Comparison of ENCODE assay signal across 8 cellular contexts in the genomic region with DNA sequence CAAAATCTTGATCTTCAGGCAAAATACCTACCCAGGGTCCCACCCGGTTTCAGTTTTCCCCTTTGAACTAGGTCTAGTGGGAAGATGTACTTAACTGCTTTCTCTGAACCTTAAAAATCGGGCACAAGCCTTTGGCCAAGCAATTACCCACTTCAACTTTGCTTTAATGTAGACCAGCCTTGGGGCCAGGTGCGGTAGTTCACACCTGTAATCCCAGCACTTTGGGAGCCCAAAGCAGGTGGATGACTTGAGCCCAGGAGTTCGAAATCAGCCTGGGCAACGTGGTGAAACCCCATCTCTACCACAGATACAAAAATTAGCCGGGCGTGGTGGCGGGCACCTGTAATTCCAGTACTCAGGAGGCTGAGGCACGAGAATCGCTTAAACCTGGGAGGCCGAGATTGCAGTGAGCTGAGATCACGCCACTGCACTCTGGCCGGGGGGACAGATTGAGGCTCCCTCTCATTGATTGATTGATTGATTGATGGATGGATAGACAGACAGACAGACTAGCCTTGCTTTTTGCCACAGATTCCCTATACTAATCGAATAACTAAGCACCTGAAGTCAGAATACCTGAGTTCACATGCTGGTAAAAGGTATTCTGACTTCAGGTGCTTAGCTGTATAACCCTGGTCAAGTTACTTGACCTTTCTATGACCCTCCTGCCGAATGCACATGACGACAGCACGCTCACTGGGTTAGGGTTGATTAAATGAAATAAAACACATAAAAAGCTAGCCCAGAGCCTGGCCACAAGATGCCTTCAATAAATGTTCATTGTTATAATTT. TPM values are rescaled to one million over a fixed set of nuclear protein-coding genes. Genes with fewer than 3 reads are reported as not detected.
A peak's percentile ranks its signal among the peaks of the same experiment; 100 is the strongest.
DNase-seq lines count a peak whose midpoint lies in the region; ATAC-seq and TF ChIP-seq lines count a peak whose summit lies in the region.

No MANE protein-coding gene starts in this region.

- H3K27me3 ChIP-seq in heart left ventricle: no peaks in the 10 kb centered on the region
- H3K27me3 ChIP-seq in body of pancreas: no peaks in the 10 kb centered on the region
- H3K27me3 ChIP-seq in mesendoderm (ENCODE audit: insufficient read depth, low read length, poor library complexity): no peaks in the 10 kb centered on the region
- no peaks in the 10 kb centered on the region for H3K27me3 ChIP-seq in upper lobe of right lung

- H3K36me3 ChIP-seq in heart left ventricle (peaks cover 0 to 14% (median 0%) of the 10 kb centered on the region in 9 donors), body of pancreas (replicated peaks in 1 of 2; ENCODE audit: insufficient read depth in 1 of 2, low read depth in 2 of 2) (no peaks in the 10 kb centered on the region), mesendoderm (ENCODE audit: control insufficient read depth, insufficient read depth, low read length) (no peaks in the 10 kb centered on the region), upper lobe of right lung (peaks cover 7% of the 10 kb centered on the region)

- ATAC-seq in heart left ventricle (no peak), body of pancreas (no peak), upper lobe of right lung (no peak), GM21576 (IDR thresholded peaks at IDR 0.05; ENCODE audit: unreplicated experiment) (no peak), HG02970 (IDR thresholded peaks at IDR 0.05; ENCODE audit: low FRiP score, unreplicated experiment) (no peak)

- no peak overlapping the region for H4K5ac ChIP-seq in mesendoderm (ENCODE audit: low read length)

- no peak overlapping the region for H2BK5ac ChIP-seq in mesendoderm (ENCODE audit: low read length)

- H3K79me1 ChIP-seq in mesendoderm (ENCODE audit: low read length): peaks cover 7% of the 10 kb centered on the region

- H3K9me3 ChIP-seq in heart left ventricle (no peaks in the 10 kb centered on the region), body of pancreas (no peaks in the 10 kb centered on the region), upper lobe of right lung (no peaks in the 10 kb centered on the region)

- H3K4me1 ChIP-seq in heart left ventricle: peaks cover 0 to 40% (median 24%) of the 10 kb centered on the region in 12 donors
- H3K4me1 ChIP-seq in body of pancreas: peaks cover 47% of the 10 kb centered on the region
- no peaks in the 10 kb centered on the region for H3K4me1 ChIP-seq in mesendoderm (ENCODE audit: control insufficient read depth, low read depth, low read length)
- H3K4me1 ChIP-seq in upper lobe of right lung: peaks cover 23% of the 10 kb centered on the region

- H4K8ac ChIP-seq in mesendoderm (ENCODE audit: low read depth, low read length): no peak overlapping the region

- no peak overlapping the region for H2AK5ac ChIP-seq in mesendoderm (ENCODE audit: low read length)

- TF ChIP-seq CTCF in heart left ventricle (IDR thresholded peaks at IDR 0.05) (no peak), body of pancreas (IDR thresholded peaks at IDR 0.05) (no peak), upper lobe of right lung (IDR thresholded peaks at IDR 0.05) (no peak)

- 77 to 82% (median 80%) methylated on average over 14 to 17 of the region's 17 CpGs for WGBS in heart left ventricle, 4 donors
- 21 to 46% methylated on average over 9 to 17 of the region's 17 CpGs for WGBS in body of pancreas, 2 donors
- WGBS in mesendoderm (ENCODE audit: extremely low coverage, insufficient coverage, low lambda C conversion rate): no CpG with 5 or more reads among the region's 17 CpGs

- H3K23ac ChIP-seq in mesendoderm (ENCODE audit: low read length): no peak overlapping the region

- DNase-seq in heart left ventricle: no peak
- DNase-seq in cardiac septum (ENCODE audit: low spot score): no peak
- DNase-seq in body of pancreas: peak; percentile 33 to 80 (median 48)
- peak; percentile 16 for DNase-seq in mesendoderm
- no peak for DNase-seq in upper lobe of right lung
- no peak for DNase-seq in stimulated activated naive CD4-positive, alpha-beta T cell (lab: John Stamatoyannopoulos, UW)

- H3K4me3 ChIP-seq in heart left ventricle (peak overlapping the region in 10 of 12 donors; percentile 76 to 99 (median 87)), body of pancreas (no peak overlapping the region), mesendoderm (ENCODE audit: low read length) (no peak overlapping the region), upper lobe of right lung (peak overlapping the region; percentile 89)

- H3K18ac ChIP-seq in mesendoderm (ENCODE audit: low read length): no peak overlapping the region

- TF ChIP-seq POLR2A in heart left ventricle (IDR thresholded peaks at IDR 0.05) (no peak), body of pancreas (IDR thresholded peaks at IDR 0.05) (no peak)

- H3K27ac ChIP-seq in heart left ventricle (peak overlapping the region in 11 of 12 donors; percentile 93 to 99 (median 99)), body of pancreas (peak overlapping the region; percentile 98 to 99 (median 99)), mesendoderm (ENCODE audit: low read depth, low read length) (no peak overlapping the region), upper lobe of right lung (peak overlapping the region; percentile 98)

- H2BK120ac ChIP-seq in mesendoderm (ENCODE audit: low read depth, low read length): no peak overlapping the region

- no peak overlapping the region for H2BK15ac ChIP-seq in mesendoderm (replicated peaks; ENCODE audit: low read depth)

- peaks cover 21% of the 10 kb centered on the region for H3K79me2 ChIP-seq in mesendoderm (ENCODE audit: control insufficient read depth, insufficient read depth, low read length)

- no peak overlapping the region for H3K56ac ChIP-seq in mesendoderm (ENCODE audit: low read length)

- no peak overlapping the region for H3K4ac ChIP-seq in mesendoderm (ENCODE audit: low read depth, low read length)

- peak overlapping the region; percentile 83 for H3K9ac ChIP-seq in mesendoderm (ENCODE audit: low read length)

- intact Hi-C loops in heart left ventricle (cut with DNase I) (no loop called here), cardiac septum (cut with DNase I) (no loop called here), body of pancreas (cut with DNase I) (no loop called here), upper lobe of right lung (cut with DNase I) (no loop called here)

- H3K4me2 ChIP-seq in mesendoderm (ENCODE audit: low read length): peak overlapping the region; percentile 76

RNA-seq across cellular contexts. Expression of a gene that starts 1.8 kb away (rescaled TPM):
- total RNA-seq in heart left ventricle: 100 to 1,000 TPM in 6 of 9 donors, 10 to 100 TPM in 3; 71.1 to 173 (median 107) TPM
- polyA plus RNA-seq in heart left ventricle: 10 to 100 TPM; 31.9 to 76.8 TPM
- 107 TPM for total RNA-seq in cardiac septum
- total RNA-seq in body of pancreas: 10 to 100 TPM; 41.2 to 89.0 TPM
- 32.3 TPM for polyA plus RNA-seq in mesendoderm (2013, experiment 1 of 2)
- polyA plus RNA-seq in mesendoderm (2013, experiment 2 of 2): 31.8 TPM
- total RNA-seq in upper lobe of right lung: 108 TPM

Comparison
In these comparisons a context has a peak if more than half of its experiments do, and no peak if none do; other contexts are left out.
1. DNase-seq: peak in body of pancreas (4 of 4) and mesendoderm (single experiment); none in heart left ventricle (0 of 5), cardiac septum (single experiment), upper lobe of right lung (single experiment) and stimulated activated naive CD4-positive, alpha-beta T cell (0 of 6).
2. H3K4me3 ChIP-seq: peak in heart left ventricle (10 of 12) and upper lobe of right lung (single experiment); none in body of pancreas (0 of 2) and mesendoderm (single experiment).